ENCODE assay signal across 9 cellular contexts in the genomic region with DNA sequence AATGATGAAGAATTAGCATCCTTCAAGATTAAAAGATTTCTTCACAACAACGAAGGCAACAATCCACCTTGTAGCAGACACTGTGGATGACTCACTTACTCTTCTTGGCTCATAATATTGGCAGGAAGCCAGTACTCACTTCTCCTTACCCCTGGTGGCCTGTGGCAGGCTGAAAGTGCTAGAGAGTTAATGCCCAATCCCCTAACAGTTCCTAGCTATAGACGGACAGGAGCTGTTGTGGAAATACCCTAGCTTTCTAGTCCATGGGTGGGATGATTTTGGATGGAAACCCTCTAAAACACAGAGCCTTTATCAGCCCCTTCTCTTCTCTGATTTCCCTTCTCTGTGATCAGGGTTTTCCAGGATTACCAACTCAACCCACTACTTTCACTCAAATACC.
DNase-seq lines count a peak whose midpoint lies in the region; ATAC-seq, FAIRE-seq and TF ChIP-seq lines count a peak whose summit lies in the region.
"Had no signal": no experiment of that assay in that cellular context is flagged by ENCODE, and none has a peak within 500 bp of the region (broad histone marks: within the 10 kb centered on the region; RNA-seq: fewer than 3 reads in every experiment).

No MANE protein-coding gene starts in this region.

- peaks cover 2% of the 10 kb centered on the region for H3K27me3 ChIP-seq in bronchial epithelial cell (ENCODE audit: control insufficient read depth, insufficient read depth, low read length)
- H3K27me3 ChIP-seq: BLaER1 treated with 17β-estradiol and CSF1 and Interleukin-3, amounts not matched to agents 10 nM and 100 nM had no signal

- DNase-seq in activated CD4-positive, alpha-beta T cell treated with anti-CD3 and anti-CD28 coated beads, Interleukin-2, amount 50 U/mL, for 4 hours: peak; percentile 4 to 5
- no peak for DNase-seq in activated CD4-positive, alpha-beta T cell treated with anti-CD3 and anti-CD28 coated beads for 1 hour
- DNase-seq in NCI-H748 treated with DMSO at 0.1 percent for 48 hours (lab: John Stamatoyannopoulos, UW) (peak; percentile 48), bronchial epithelial cell (ENCODE audit: low read depth) (peak; percentile 78), sciatic nerve (ENCODE audit: low spot score) (no peak), D721Med (ENCODE audit: insufficient read length, low spot score) (no peak)

- intact Hi-C loops in sciatic nerve (cut with DNase I): no loop called here

- no peak overlapping the region for H3K4me3 ChIP-seq in bronchial epithelial cell (ENCODE audit: low read depth, low read length)
- H3K4me3 ChIP-seq: BLaER1 treated with 17β-estradiol and CSF1 and Interleukin-3, amounts not matched to agents 10 nM and 100 nM had no signal

- FAIRE-seq in bronchial epithelial cell (lab: Jason Lieb, UNC) (no peak), D721Med (lab: Jason Lieb, UNC) (no peak)

- no peaks in the 10 kb centered on the region for H3K36me3 ChIP-seq in bronchial epithelial cell (ENCODE audit: control insufficient read depth, insufficient read depth, low read length)
- H3K36me3 ChIP-seq: BLaER1 treated with 17β-estradiol and CSF1 and Interleukin-3, amounts not matched to agents 10 nM and 100 nM had no signal

- TF ChIP-seq CTCF in bronchial epithelial cell (IDR thresholded peaks at IDR 0.05; ENCODE audit: insufficient read depth, low read length, severe bottlenecking) (peak; percentile 33), D721Med (IDR thresholded peaks at IDR 0.05; ENCODE audit: insufficient read depth, missing control alignments) (no peak)

- ATAC-seq in GM21390 (IDR thresholded peaks at IDR 0.05; ENCODE audit: unreplicated experiment): peak; percentile 100
- ATAC-seq in HG03457 (IDR thresholded peaks at IDR 0.05; ENCODE audit: unreplicated experiment): peak; percentile 99
- ATAC-seq in sciatic nerve: peak; percentile 63

Comparison
In these comparisons a context has a peak if more than half of its experiments do, and no peak if none do; other contexts are left out.
1. DNase-seq: peak in activated CD4-positive, alpha-beta T cell treated with anti-CD3 and anti-CD28 coated beads, Interleukin-2, amount 50 U/mL, for 4 hours (2 of 2), NCI-H748 treated with DMSO at 0.1 percent for 48 hours (single experiment) and bronchial epithelial cell (single experiment); none in activated CD4-positive, alpha-beta T cell treated with anti-CD3 and anti-CD28 coated beads for 1 hour (single experiment), sciatic nerve (single experiment) and D721Med (single experiment).
2. Peak in every context shown above with its lines, with median percentiles within 50 percentile points of each other: ATAC-seq.